In genomic region chr5:41871866-41872265, GRCh38 we compare ENCODE assay signal across 13 cellular contexts. TPM values are rescaled to one million over a fixed set of nuclear protein-coding genes. Genes with fewer than 3 reads are reported as not detected.
DNase-seq lines count a peak whose midpoint lies in the region; ATAC-seq and TF ChIP-seq lines count a peak whose summit lies in the region.
"Had no signal": no experiment of that assay in that cellular context is flagged by ENCODE, and none has a peak within 500 bp of the region (broad histone marks: within the 10 kb centered on the region; RNA-seq: fewer than 3 reads in every experiment).

No MANE protein-coding gene starts in this region.

- TF ChIP-seq CTCF in CD4-positive, alpha-beta T cell (IDR thresholded peaks at IDR 0.05) = no peak
- TF ChIP-seq CTCF in OCI-LY7 (conservative IDR thresholded peaks at IDR 0.05; ENCODE audit: low read length) (no peak), esophagus muscularis mucosa (IDR thresholded peaks at IDR 0.05) (no peak), osteocyte (IDR thresholded peaks at IDR 0.05) (no peak), gastroesophageal sphincter (IDR thresholded peaks at IDR 0.05) (no peak)
- no peak for TF ChIP-seq CTCF in activated CD8-positive, alpha-beta T cell treated with anti-CD3 and anti-CD28 coated beads for 36 hours (IDR thresholded peaks at IDR 0.05)

- no peaks in the 10 kb centered on the region for H3K9me2 ChIP-seq in OCI-LY7 (ENCODE audit: insufficient read depth, low read length)

- POLR2A ChIA-PET in CD4-positive, alpha-beta T cell (lab: Charles Lee) = interaction anchor here (0.7 to 3.9 kb wide), 4 partner anchors 33 to 1612 kb away, joined by 3 to 74 read pairs (median 23); partner anchors contain the start of genes FBXO4, RIMOC1 and TMEM267
- POLR2A ChIA-PET in OCI-LY7 (lab: Charles Lee) = interaction anchor here (1.0 to 1.8 kb wide), 3 partner anchors 20 to 32 kb away, joined by 3 to 6 read pairs (median 3); partner anchors contain the start of gene RIMOC1
- POLR2A ChIA-PET in activated CD8-positive, alpha-beta T cell treated with anti-CD3 and anti-CD28 coated beads for 36 hours (lab: Charles Lee) = interaction anchor here (0.6 to 1.8 kb wide), 2 partner anchors 33 to 898 kb away, joined by 3 to 19 read pairs; partner anchors contain the start of gene RIMOC1

- 34% methylated on average over 2 of the region's 2 CpGs for WGBS in esophagus muscularis mucosa
- 10 to 25% methylated on average over 2 of the region's 2 CpGs for WGBS in gastroesophageal sphincter (ENCODE audit: low coverage in 1 of 2), 2 donors

- H3K36me3 Mint-ChIP-seq in CD4-positive, alpha-beta T cell (ENCODE audit: low read depth) = peaks cover 13% of the 10 kb centered on the region
- peaks cover 4% of the 10 kb centered on the region for H3K36me3 Mint-ChIP-seq in osteocyte (ENCODE audit: unreplicated experiment)
- H3K36me3 Mint-ChIP-seq in activated CD8-positive, alpha-beta T cell treated with anti-CD3 and anti-CD28 coated beads for 36 hours (ENCODE audit: low read depth) = peaks cover 15% of the 10 kb centered on the region
- H3K36me3 Mint-ChIP-seq: brain had no signal

- no peaks in the 10 kb centered on the region for H3K27me3 ChIP-seq in CD4-positive, alpha-beta T cell (ENCODE audit: control insufficient read depth, insufficient read depth, low read length)
- H3K27me3 ChIP-seq in esophagus muscularis mucosa = no peaks in the 10 kb centered on the region
- no peaks in the 10 kb centered on the region for H3K27me3 ChIP-seq in gastroesophageal sphincter

- TF ChIP-seq POLR2A in esophagus muscularis mucosa (IDR thresholded peaks at IDR 0.05; ENCODE audit: low read depth) (no peak), gastroesophageal sphincter (IDR thresholded peaks at IDR 0.05) (no peak)

- DNase-seq in CD4-positive, alpha-beta T cell = no peak
- DNase-seq in OCI-LY7 (ENCODE audit: low spot score) (no peak), esophagus muscularis mucosa (ENCODE audit: extremely low spot score) (no peak), osteocyte (ENCODE audit: extremely low spot score, unreplicated experiment) (no peak), DMS79 (lab: John Stamatoyannopoulos, UW) (no peak)
- no peak for DNase-seq in stimulated activated CD4-positive, alpha-beta T cell treated with anti-CD3 and anti-CD28 coated beads, Interleukin-2, amount 100 ng/mL, for 48 hours
- no peak for DNase-seq in activated CD8-positive, alpha-beta T cell treated with anti-CD3 and anti-CD28 coated beads for 36 hours
- DNase-seq: DMS153; NCI-H526 treated with DMSO at 0.1 percent for 48 hours; stimulated activated CD4-positive, alpha-beta T cell treated with anti-CD3 and anti-CD28 coated beads, Interleukin-15, amount 100 ng/mL, for 24 hours; T-helper 1 cell had no signal

- H3K9me3 ChIP-seq in CD4-positive, alpha-beta T cell (ENCODE audit: control insufficient read depth, low read length) = no peaks in the 10 kb centered on the region
- H3K9me3 ChIP-seq in OCI-LY7 (ENCODE audit: low read length) (no peaks in the 10 kb centered on the region), esophagus muscularis mucosa (no peaks in the 10 kb centered on the region), gastroesophageal sphincter (no peaks in the 10 kb centered on the region)

- H3K9me3 Mint-ChIP-seq in CD4-positive, alpha-beta T cell = no peaks in the 10 kb centered on the region
- H3K9me3 Mint-ChIP-seq in osteocyte (ENCODE audit: unreplicated experiment) = no peaks in the 10 kb centered on the region
- H3K9me3 Mint-ChIP-seq in activated CD8-positive, alpha-beta T cell treated with anti-CD3 and anti-CD28 coated beads for 36 hours = no peaks in the 10 kb centered on the region
- H3K9me3 Mint-ChIP-seq: brain had no signal

- H3K27me3 Mint-ChIP-seq in CD4-positive, alpha-beta T cell = no peaks in the 10 kb centered on the region
- H3K27me3 Mint-ChIP-seq in osteocyte (ENCODE audit: unreplicated experiment) = peaks cover 10% of the 10 kb centered on the region
- no peaks in the 10 kb centered on the region for H3K27me3 Mint-ChIP-seq in activated CD8-positive, alpha-beta T cell treated with anti-CD3 and anti-CD28 coated beads for 36 hours

- H3K4me1 ChIP-seq in OCI-LY7 (ENCODE audit: insufficient read depth, low read length, poor library complexity, severe bottlenecking) = peaks cover 24% of the 10 kb centered on the region
- peaks cover 11 to 40% (median 37%) of the 10 kb centered on the region in 4 donors for H3K4me1 ChIP-seq in esophagus muscularis mucosa
- H3K4me1 ChIP-seq in gastroesophageal sphincter = peaks cover 2 to 50% (median 4%) of the 10 kb centered on the region in 3 donors

- no peak overlapping the region for H3K4me2 ChIP-seq in OCI-LY7 (ENCODE audit: low read length)

- H3K27ac ChIP-seq in CD4-positive, alpha-beta T cell (ENCODE audit: low read depth, low read length) = no peak overlapping the region
- no peak overlapping the region for H3K27ac ChIP-seq in OCI-LY7 (ENCODE audit: low read depth, low read length, poor library complexity, severe bottlenecking)
- H3K27ac ChIP-seq in esophagus muscularis mucosa (replicated peaks in 1 of 4) = peak overlapping the region; percentile 95 to 98 (median 97)
- H3K27ac ChIP-seq in gastroesophageal sphincter = peak overlapping the region in 2 of 4 donors; percentile 97 to 98

- peak overlapping the region; percentile 99; the same call in 1 of the 2 replicates for H2AFZ ChIP-seq in OCI-LY7 (ENCODE audit: low read length)

- ATAC-seq in CD4-positive, alpha-beta T cell (ENCODE audit: poor library complexity) = no peak
- no peak for ATAC-seq in activated CD8-positive, alpha-beta T cell treated with anti-CD3 and anti-CD28 coated beads for 36 hours
- ATAC-seq in gastroesophageal sphincter = no peak

- H3K4me1 Mint-ChIP-seq in CD4-positive, alpha-beta T cell (ENCODE audit: low read depth) = peaks cover 55% of the 10 kb centered on the region
- peaks cover 40% of the 10 kb centered on the region for H3K4me1 Mint-ChIP-seq in osteocyte (ENCODE audit: unreplicated experiment)
- peaks cover 44% of the 10 kb centered on the region for H3K4me1 Mint-ChIP-seq in activated CD8-positive, alpha-beta T cell treated with anti-CD3 and anti-CD28 coated beads for 36 hours (ENCODE audit: low read depth)

- no peak overlapping the region for H3K4me3 Mint-ChIP-seq in CD4-positive, alpha-beta T cell
- H3K4me3 Mint-ChIP-seq in osteocyte (ENCODE audit: unreplicated experiment) = peak overlapping the region; percentile 7
- H3K4me3 Mint-ChIP-seq in activated CD8-positive, alpha-beta T cell treated with anti-CD3 and anti-CD28 coated beads for 36 hours = no peak overlapping the region

- intact Hi-C loops in CD4-positive, alpha-beta T cell (cut with DNase I, micrococcal nuclease) = no loop called here
- intact Hi-C loops in OCI-LY7 (cut with micrococcal nuclease; ENCODE audit: unreplicated experiment) = no loop called here
- intact Hi-C loops in esophagus muscularis mucosa (cut with DNase I) = loop anchor here (2.0 kb wide), 2 partner anchors 31 to 53 kb away; partner anchors contain the start of gene FBXO4
- intact Hi-C loops in activated CD8-positive, alpha-beta T cell treated with anti-CD3 and anti-CD28 coated beads for 36 hours (cut with micrococcal nuclease) = loop anchor here (2.0 to 5.0 kb wide), 2 partner anchors 33 to 50 kb away; partner anchors contain the start of gene RIMOC1

- TF ChIP-seq EP300 in esophagus muscularis mucosa (IDR thresholded peaks at IDR 0.05) (no peak), gastroesophageal sphincter (IDR thresholded peaks at IDR 0.05) (no peak)

- no peaks in the 10 kb centered on the region for H3K36me3 ChIP-seq in OCI-LY7 (ENCODE audit: insufficient read depth, low read length)
- no peaks in the 10 kb centered on the region for H3K36me3 ChIP-seq in esophagus muscularis mucosa
- H3K36me3 ChIP-seq in gastroesophageal sphincter = no peaks in the 10 kb centered on the region

- peak overlapping the region; percentile 95 for H3K27ac Mint-ChIP-seq in CD4-positive, alpha-beta T cell
- peak overlapping the region; percentile 89 for H3K27ac Mint-ChIP-seq in osteocyte (ENCODE audit: unreplicated experiment)
- no peak overlapping the region for H3K27ac Mint-ChIP-seq in activated CD8-positive, alpha-beta T cell treated with anti-CD3 and anti-CD28 coated beads for 36 hours

- CTCF ChIA-PET in CD4-positive, alpha-beta T cell (lab: Charles Lee) = interaction anchor here (2.6 kb wide), 1 partner anchor 53 kb away, joined by 9 read pairs; the partner anchor contains the start of gene FBXO4
- CTCF ChIA-PET in OCI-LY7 (lab: Charles Lee; ENCODE audit: unreplicated experiment) = no interaction called here
- CTCF ChIA-PET in activated CD8-positive, alpha-beta T cell treated with anti-CD3 and anti-CD28 coated beads for 36 hours (lab: Charles Lee) = interaction anchor here (1.0 kb wide), 1 partner anchor 14 kb away, joined by 3 read pairs; no protein-coding TSS in a partner anchor

- BruUV-seq in OCI-LY7 (replicated peaks; lab: Mats Ljungman, UMichigan) = no TSS peak

- H3K79me2 ChIP-seq in OCI-LY7 (ENCODE audit: insufficient read depth, low read depth, low read length) = no peaks in the 10 kb centered on the region; the same call in 1 of the 2 replicates

- H3K4me3 ChIP-seq in OCI-LY7 (ENCODE audit: low read depth, low read length, poor library complexity, severe bottlenecking) (no peak overlapping the region), esophagus muscularis mucosa (no peak overlapping the region), gastroesophageal sphincter (no peak overlapping the region)

- H4K20me1 ChIP-seq in OCI-LY7 (ENCODE audit: insufficient read depth, low read length) = peaks cover 4% of the 10 kb centered on the region; the same call in 1 of the 2 replicates

RNA-seq across cellular contexts. Expression of gene OXCT1, which starts 1.6 kb away (rescaled TPM):
- 10 to 100 TPM; 14.7 to 15.3 TPM for total RNA-seq in CD4-positive, alpha-beta T cell
- total RNA-seq in OCI-LY7 (2014; rRNA removed; shearing (Covaris generic)) = 22.5 and 27.0 TPM in 2 replicates
- total RNA-seq in OCI-LY7 (2022) (41.3 and 43.4 TPM in 2 replicates), esophagus muscularis mucosa (10 to 100 TPM; 30.8 to 47.6 (median 37.7) TPM), osteocyte (41.0 and 41.9 TPM in 2 replicates), gastroesophageal sphincter (10 to 100 TPM; 38.5 to 63.5 (median 42.1) TPM)
- 10 to 100 TPM; 65.0 to 70.5 TPM for total RNA-seq in activated CD8-positive, alpha-beta T cell treated with anti-CD3 and anti-CD28 coated beads for 36 hours

RNA-seq across cellular contexts. Expression of gene RIMOC1, which starts 32.3 kb away (rescaled TPM):
- total RNA-seq in CD4-positive, alpha-beta T cell = 10 to 100 TPM in 1 of 2 experiments, 1 to 10 TPM in 1; 9.3 to 10.3 TPM
- total RNA-seq in OCI-LY7 (2014; rRNA removed; shearing (Covaris generic)) = 7.9 and 8.5 TPM in 2 replicates
- total RNA-seq in OCI-LY7 (2022) (29.7 and 30.7 TPM in 2 replicates), esophagus muscularis mucosa (10 to 100 TPM; 19.5 to 24.5 (median 20.2) TPM), osteocyte (43.6 and 44.4 TPM in 2 replicates), gastroesophageal sphincter (10 to 100 TPM; 21.7 to 26.3 (median 24.1) TPM)
- 10 to 100 TPM; 19.5 to 19.8 TPM for total RNA-seq in activated CD8-positive, alpha-beta T cell treated with anti-CD3 and anti-CD28 coated beads for 36 hours

RNA-seq across cellular contexts. Expression of gene FBXO4, which starts 53.2 kb away (rescaled TPM):
- 1 to 10 TPM; 7.0 to 8.1 TPM for total RNA-seq in CD4-positive, alpha-beta T cell
- not detected in 2 replicates for total RNA-seq in OCI-LY7 (2014; rRNA removed; shearing (Covaris generic))
- total RNA-seq in OCI-LY7 (2022) (0.40 TPM in 1 of 2 replicates, not detected in the other), esophagus muscularis mucosa (1 to 10 TPM; 5.1 to 8.8 (median 7.5) TPM), osteocyte (4.2 and 6.9 TPM in 2 replicates), gastroesophageal sphincter (1 to 10 TPM; 6.3 to 9.6 (median 7.9) TPM)
- 10 to 100 TPM; 18.5 to 21.0 TPM for total RNA-seq in activated CD8-positive, alpha-beta T cell treated with anti-CD3 and anti-CD28 coated beads for 36 hours

Comparison
In these comparisons a context has a peak if more than half of its experiments do, and no peak if none do; other contexts are left out.
1. H3K27ac ChIP-seq: peak in esophagus muscularis mucosa (4 of 4); none in CD4-positive, alpha-beta T cell (single experiment) and OCI-LY7 (single experiment).
2. intact Hi-C loops: an anchor here in esophagus muscularis mucosa (2.0 kb wide) and activated CD8-positive, alpha-beta T cell treated with anti-CD3 and anti-CD28 coated beads for 36 hours (2.0 to 5.0 kb wide); none called in CD4-positive, alpha-beta T cell and OCI-LY7.